16 cellular contexts compared by ENCODE assay signal in genomic region chr14:76742961-76743360, GRCh38. TPM values are rescaled to one million over a fixed set of nuclear protein-coding genes. Genes with fewer than 3 reads are reported as not detected.
DNase-seq lines count a peak whose midpoint lies in the region; ATAC-seq and TF ChIP-seq lines count a peak whose summit lies in the region.
"Had no signal": no experiment of that assay in that cellular context is flagged by ENCODE, and none has a peak within 500 bp of the region (broad histone marks: within the 10 kb centered on the region; RNA-seq: fewer than 3 reads in every experiment).

No MANE protein-coding gene starts in this region.

- DNase-seq in AML-193 (lab: John Stamatoyannopoulos, UW) (peak; percentile 86 to 90), Kasumi-1 (lab: John Stamatoyannopoulos, UW) (peak; percentile 71 to 78), SIG-M5 treated with dmso at 0.1 percent for 504 hours (lab: John Stamatoyannopoulos, UW; ENCODE audit: unreplicated experiment) (peak; percentile 55), 8988T (no peak), GOT3 (lab: John Stamatoyannopoulos, UW) (no peak)
- no peak for DNase-seq in activated CD8-positive, alpha-beta T cell treated with anti-CD3 and anti-CD28 coated beads for 36 hours
- DNase-seq: activated naive CD4-positive, alpha-beta T cell treated with anti-CD3 and anti-CD28 coated beads, Interleukin-2, amount 10 ng/mL, durations not matched to agents 7 days and 5 days; CD4-positive, alpha-beta memory T cell; EL; hippocampal formation; midbrain; NCI-H2029; NCI-H526 treated with DMSO at 0.1 percent for 48 hours; retina had no signal

- intact Hi-C loops in activated CD8-positive, alpha-beta T cell treated with anti-CD3 and anti-CD28 coated beads for 36 hours (cut with micrococcal nuclease), result no loop called here

- H3K4me3 Mint-ChIP-seq in activated CD8-positive, alpha-beta T cell treated with anti-CD3 and anti-CD28 coated beads for 36 hours, result no peak overlapping the region
- H3K4me3 Mint-ChIP-seq: activated naive CD4-positive, alpha-beta T cell treated with anti-CD3 and anti-CD28 coated beads, Interleukin-2, amount 10 ng/mL, durations not matched to agents 7 days and 5 days; CD4-positive, alpha-beta memory T cell had no signal

- no peak for TF ChIP-seq CTCF in activated CD8-positive, alpha-beta T cell treated with anti-CD3 and anti-CD28 coated beads for 36 hours (IDR thresholded peaks at IDR 0.05)

- peaks cover 3% of the 10 kb centered on the region for H3K36me3 Mint-ChIP-seq in activated CD8-positive, alpha-beta T cell treated with anti-CD3 and anti-CD28 coated beads for 36 hours (ENCODE audit: low read depth)
- H3K36me3 Mint-ChIP-seq: activated naive CD4-positive, alpha-beta T cell treated with anti-CD3 and anti-CD28 coated beads, Interleukin-2, amount 10 ng/mL, durations not matched to agents 7 days and 5 days had no signal

- POLR2A ChIA-PET in activated CD8-positive, alpha-beta T cell treated with anti-CD3 and anti-CD28 coated beads for 36 hours (lab: Charles Lee), result no interaction called here

- CTCF ChIA-PET in activated CD8-positive, alpha-beta T cell treated with anti-CD3 and anti-CD28 coated beads for 36 hours (lab: Charles Lee), result no interaction called here

- peak; percentile 67 for ATAC-seq in esophagus mucosa
- ATAC-seq in HG03095 (IDR thresholded peaks at IDR 0.05; ENCODE audit: unreplicated experiment), result no peak
- no peak for ATAC-seq in activated CD8-positive, alpha-beta T cell treated with anti-CD3 and anti-CD28 coated beads for 36 hours

- no peak overlapping the region for H3K27ac Mint-ChIP-seq in activated CD8-positive, alpha-beta T cell treated with anti-CD3 and anti-CD28 coated beads for 36 hours
- H3K27ac Mint-ChIP-seq: activated naive CD4-positive, alpha-beta T cell treated with anti-CD3 and anti-CD28 coated beads, Interleukin-2, amount 10 ng/mL, durations not matched to agents 7 days and 5 days had no signal

- H3K9me3 Mint-ChIP-seq in activated CD8-positive, alpha-beta T cell treated with anti-CD3 and anti-CD28 coated beads for 36 hours, result peaks cover 14% of the 10 kb centered on the region

- H3K4me1 Mint-ChIP-seq in activated CD8-positive, alpha-beta T cell treated with anti-CD3 and anti-CD28 coated beads for 36 hours (ENCODE audit: low read depth), result no peaks in the 10 kb centered on the region
- H3K4me1 Mint-ChIP-seq: activated naive CD4-positive, alpha-beta T cell treated with anti-CD3 and anti-CD28 coated beads, Interleukin-2, amount 10 ng/mL, durations not matched to agents 7 days and 5 days; CD4-positive, alpha-beta memory T cell had no signal

- H3K27me3 Mint-ChIP-seq in activated CD8-positive, alpha-beta T cell treated with anti-CD3 and anti-CD28 coated beads for 36 hours, result peaks cover 20% of the 10 kb centered on the region

RNA-seq across cellular contexts. Expression of gene VASH1, which starts 18.3 kb away (rescaled TPM):
- total RNA-seq in esophagus mucosa, result 1.4 TPM
- total RNA-seq in activated CD8-positive, alpha-beta T cell treated with anti-CD3 and anti-CD28 coated beads for 36 hours, result 1 to 10 TPM; 1.7 to 2.2 TPM

Comparison
In these comparisons a context has a peak if more than half of its experiments do, and no peak if none do; other contexts are left out.
1. DNase-seq: peak in AML-193 (2 of 2), Kasumi-1 (2 of 2) and SIG-M5 treated with dmso at 0.1 percent for 504 hours (single experiment); none in 8988T (single experiment), GOT3 (single experiment) and activated CD8-positive, alpha-beta T cell treated with anti-CD3 and anti-CD28 coated beads for 36 hours (single experiment).